13 cellular contexts compared by ENCODE assay signal in genomic region chr4:115515379-115516171, GRCh38.
DNase-seq lines count a peak whose midpoint lies in the region; ATAC-seq and TF ChIP-seq lines count a peak whose summit lies in the region.
"Had no signal": no experiment of that assay in that cellular context is flagged by ENCODE, and none has a peak within 500 bp of the region (broad histone marks: within the 10 kb centered on the region; RNA-seq: fewer than 3 reads in every experiment).

No MANE protein-coding gene starts in this region.

- H4K20me1 ChIP-seq in DND-41 (ENCODE audit: insufficient read depth, low read length): no peaks in the 10 kb centered on the region

- H3K4me2 ChIP-seq in DND-41 (ENCODE audit: insufficient read depth, low read length): no peak overlapping the region

- no peak for TF ChIP-seq CTCF in DND-41 (IDR thresholded peaks at IDR 0.05; ENCODE audit: borderline replicate concordance, extremely low read depth, low read length, poor library complexity, severe bottlenecking)

- WGBS in right cardiac atrium: 65% methylated on average over 4 of the region's 4 CpGs

- intact Hi-C loops in right cardiac atrium (cut with DNase I): no loop called here

- H2AFZ ChIP-seq in DND-41 (ENCODE audit: low read depth, low read length): no peak overlapping the region

- no peak overlapping the region for H3K27ac ChIP-seq in DND-41 (ENCODE audit: low read length)
- no peak overlapping the region for H3K27ac ChIP-seq in right cardiac atrium (ENCODE audit: low read length)
- H3K27ac ChIP-seq: body of pancreas, esophagus muscularis mucosa, ovary had no signal

- H3K4me1 ChIP-seq in DND-41 (ENCODE audit: insufficient read depth, low read length): no peaks in the 10 kb centered on the region
- no peaks in the 10 kb centered on the region for H3K4me1 ChIP-seq in right cardiac atrium (ENCODE audit: control insufficient read depth, insufficient read depth, low read length)
- H3K4me1 ChIP-seq: body of pancreas, esophagus muscularis mucosa had no signal

- H3K36me3 ChIP-seq in DND-41 (ENCODE audit: insufficient read depth, low read length): no peaks in the 10 kb centered on the region
- H3K36me3 ChIP-seq: esophagus muscularis mucosa, ovary had no signal

- no peak overlapping the region for H3K9ac ChIP-seq in DND-41 (ENCODE audit: low read depth, low read length)

- H3K79me2 ChIP-seq in DND-41 (ENCODE audit: insufficient read depth, low read length): no peaks in the 10 kb centered on the region

- H3K27me3 ChIP-seq in DND-41 (ENCODE audit: insufficient read depth, low read length, poor library complexity): no peaks in the 10 kb centered on the region
- H3K27me3 ChIP-seq in right cardiac atrium (ENCODE audit: control insufficient read depth, insufficient read depth): no peaks in the 10 kb centered on the region
- H3K27me3 ChIP-seq: body of pancreas, esophagus muscularis mucosa, ovary had no signal

- DNase-seq in DND-41 (peak; percentile 15), NCI-H526 (lab: John Stamatoyannopoulos, UW) (no peak), NCI-H774 (lab: John Stamatoyannopoulos, UW) (no peak), GM19240 (ENCODE audit: insufficient read length, low spot score) (no peak), right cardiac atrium (no peak)
- DNase-seq: activated CD8-positive, alpha-beta memory T cell treated with anti-CD3 and anti-CD28 coated beads, Interleukin-2, amount 50 U/mL, for 4 hours; body of pancreas; ovary had no signal

- ATAC-seq in DND-41 (ENCODE audit: insufficient read depth, low read depth) (peak; percentile 68), GM19035 (IDR thresholded peaks at IDR 0.05; ENCODE audit: unreplicated experiment) (peak; percentile 86), HG02678 (IDR thresholded peaks at IDR 0.05; ENCODE audit: unreplicated experiment) (peak; percentile 93), HG03520 (IDR thresholded peaks at IDR 0.05; ENCODE audit: unreplicated experiment) (peak; percentile 93), right cardiac atrium (no peak)
- ATAC-seq: body of pancreas, Right ventricle myocardium inferior had no signal

- H3K9me3 ChIP-seq in DND-41 (ENCODE audit: insufficient read depth, low read length, severe bottlenecking) (no peaks in the 10 kb centered on the region), right cardiac atrium (ENCODE audit: control insufficient read depth, low read length) (no peaks in the 10 kb centered on the region)
- H3K9me3 ChIP-seq: body of pancreas, esophagus muscularis mucosa, ovary had no signal

- H3K4me3 ChIP-seq in DND-41 (ENCODE audit: low read depth in 1 of 2, low read length in 2 of 2) (no peak overlapping the region), right cardiac atrium (ENCODE audit: low read length) (no peak overlapping the region)
- H3K4me3 ChIP-seq: body of pancreas, esophagus muscularis mucosa, ovary had no signal

Comparison
In these comparisons a context has a peak if more than half of its experiments do, and no peak if none do; other contexts are left out.
1. ATAC-seq: peak in DND-41 (single experiment), GM19035 (single experiment), HG02678 (single experiment) and HG03520 (single experiment); none in right cardiac atrium (0 of 2).